12 cellular contexts compared by ENCODE assay signal in the genomic region with DNA sequence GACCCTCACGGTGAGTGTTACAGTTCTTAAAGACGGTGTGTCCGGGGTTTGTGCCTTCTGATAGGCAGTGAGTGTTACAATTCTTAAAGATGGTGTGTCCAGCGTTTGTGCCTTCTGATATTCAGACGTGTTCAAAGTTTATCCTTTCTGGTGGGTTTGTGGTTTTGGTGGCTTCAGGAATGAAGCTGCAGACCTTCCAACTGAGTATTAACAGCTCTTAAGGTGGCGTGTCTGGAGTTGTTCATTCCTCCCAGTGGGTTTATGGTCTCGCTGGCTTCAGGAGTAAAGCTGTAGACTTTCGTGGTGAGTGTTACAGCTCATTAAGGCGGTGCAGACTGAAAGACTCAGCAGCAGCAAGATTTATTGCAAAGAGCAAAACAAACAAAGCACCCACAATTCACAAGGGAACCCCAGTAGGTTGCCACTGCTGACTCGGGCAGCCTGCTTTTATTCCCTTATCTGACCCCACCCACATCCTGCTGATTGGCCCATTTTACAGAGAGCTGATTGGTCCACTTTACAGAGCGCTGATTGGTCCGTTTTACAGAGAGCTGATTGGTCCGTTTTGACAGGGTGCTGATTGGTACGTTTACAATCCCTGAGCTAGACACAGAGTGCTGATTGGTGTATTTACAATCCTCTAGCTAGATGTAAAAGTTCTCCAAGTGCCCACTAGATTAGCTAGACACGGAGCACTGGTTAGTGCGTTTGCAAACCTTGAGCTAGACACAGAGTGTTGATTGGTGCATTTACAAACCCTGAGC. TPM values are rescaled to one million over a fixed set of nuclear protein-coding genes. Genes with fewer than 3 reads are reported as not detected.
A peak's percentile ranks its signal among the peaks of the same experiment; 100 is the strongest.
DNase-seq lines count a peak whose midpoint lies in the region; ATAC-seq, FAIRE-seq and TF ChIP-seq lines count a peak whose summit lies in the region.
"Not testable (repeated sequence)": the region's sequence is repeated elsewhere in the genome, so short reads cannot be mapped to it uniquely, and the experiment has no call there.
"Had no signal": no experiment of that assay in that cellular context is flagged by ENCODE, and none has a peak within 500 bp of the region (broad histone marks: within the 10 kb centered on the region; RNA-seq: fewer than 3 reads in every experiment).

No MANE protein-coding gene starts in this region.

- peak; percentile 26 for ATAC-seq in CD8-positive, alpha-beta T cell
- ATAC-seq in activated T-cell treated with anti-CD3 and anti-CD28 coated beads, Interleukin-2, amount 50 U/mL, for 72 hours (replicated peaks in 1 of 2) = peak; percentile 22 to 50
- peak; percentile 49 for ATAC-seq in effector memory CD8-positive, alpha-beta T cell (replicated peaks)
- ATAC-seq in HepG2 = not testable (repeated sequence)

- H3K27me3 ChIP-seq in CD8-positive, alpha-beta T cell (ENCODE audit: insufficient read depth, low read length); HepG2 (ENCODE audit: control insufficient read depth in 1 of 2, insufficient read depth in 2 of 2, low read length in 2 of 2); osteoblast (ENCODE audit: insufficient read depth, low read length): not testable (repeated sequence)

- not testable (repeated sequence) for DNase-seq in CD8-positive, alpha-beta T cell; activated T-cell treated with anti-CD3 and anti-CD28 coated beads, Interleukin-2, amount 50 U/mL, for 72 hours; HepG2 (ENCODE audit: low spot score); osteoblast (ENCODE audit: insufficient read length, low spot score, missing footprints)
- DNase-seq in NB4 (ENCODE audit: low read depth) = peak; percentile 55
- peak; percentile 65 for DNase-seq in activated CD4-positive, alpha-beta T cell treated with anti-CD3 and anti-CD28 coated beads, Interleukin-2, amount 10 ng/mL, durations not matched to agents 24 days and 14 days
- DNase-seq in effector memory CD8-positive, alpha-beta T cell = peak in 1 of 3 experiments; percentile 11
- DNase-seq in stromal cell of bone marrow (ENCODE audit: low read depth) = peak; percentile 45

- not testable (repeated sequence) for TF ChIP-seq RAD21 in HepG2 (CRISPR knock-in tag; IDR thresholded peaks at IDR 0.05)

- H2AFZ ChIP-seq in HepG2 (ENCODE audit: low read length) = peak overlapping the region; percentile 10
- H2AFZ ChIP-seq in osteoblast (ENCODE audit: low read length) = peak overlapping the region; percentile 63

- H3K36me3 Mint-ChIP-seq in CD8-positive, alpha-beta T cell; activated CD4-positive, alpha-beta T cell treated with anti-CD3 and anti-CD28 coated beads, Interleukin-2, amount 10 ng/mL, durations not matched to agents 24 days and 14 days (ENCODE audit: low read depth); activated T-cell treated with anti-CD3 and anti-CD28 coated beads, Interleukin-2, amount 50 U/mL, for 72 hours (ENCODE audit: insufficient read depth in 2 of 2); effector memory CD8-positive, alpha-beta T cell (ENCODE audit: insufficient read depth): not testable (repeated sequence)

- 73% methylated on average over 16 of the region's 16 CpGs for WGBS in HepG2 (ENCODE audit: low lambda C conversion rate)

- not testable (repeated sequence) for H4K20me1 ChIP-seq in HepG2 (ENCODE audit: insufficient read depth, low read length); osteoblast (ENCODE audit: insufficient read depth, low read length)

- not testable (repeated sequence) for H3K36me3 ChIP-seq in CD8-positive, alpha-beta T cell (ENCODE audit: insufficient read depth, low read length); HepG2 (replicated peaks in 1 of 2; ENCODE audit: control insufficient read depth in 1 of 2, insufficient read depth in 2 of 2, low read length in 2 of 2); osteoblast (ENCODE audit: insufficient read depth, low read length)

- CTCF ChIA-PET in CD8-positive, alpha-beta T cell (lab: Charles Lee) = interaction anchor here (0.9 to 2.4 kb wide), 3 partner anchors 10 to 91 kb away, joined by 3 to 10 read pairs (median 4); no protein-coding TSS in a partner anchor
- CTCF ChIA-PET in HepG2 (lab: Yijun Ruan, JAX; ENCODE audit: low intra/inter-chr PET ratio, low total read pairs) = not testable (repeated sequence)

- POLR2A ChIA-PET in CD8-positive, alpha-beta T cell (lab: Charles Lee) = interaction anchor here (0.6 kb wide), 1 partner anchor 111 kb away, joined by 3 read pairs; no protein-coding TSS in a partner anchor
- POLR2A ChIA-PET in HepG2 (lab: Yijun Ruan, JAX) = interaction anchor here (0.8 to 4.2 kb wide), 16 partner anchors 9 to 260 kb away, joined by 3 to 39 read pairs (median 5); partner anchors contain the start of gene PRPSAP1

- not testable (repeated sequence) for H3K9me3 Mint-ChIP-seq in CD8-positive, alpha-beta T cell; activated CD4-positive, alpha-beta T cell treated with anti-CD3 and anti-CD28 coated beads, Interleukin-2, amount 10 ng/mL, durations not matched to agents 24 days and 14 days; activated T-cell treated with anti-CD3 and anti-CD28 coated beads, Interleukin-2, amount 50 U/mL, for 72 hours; effector memory CD8-positive, alpha-beta T cell

- not testable (repeated sequence) for H3K4me1 Mint-ChIP-seq in CD8-positive, alpha-beta T cell (ENCODE audit: low read depth); activated CD4-positive, alpha-beta T cell treated with anti-CD3 and anti-CD28 coated beads, Interleukin-2, amount 10 ng/mL, durations not matched to agents 24 days and 14 days; activated T-cell treated with anti-CD3 and anti-CD28 coated beads, Interleukin-2, amount 50 U/mL, for 72 hours (ENCODE audit: low read depth); effector memory CD8-positive, alpha-beta T cell (ENCODE audit: low read depth in 2 of 2)

- 0 out of 2 replicates have a peak overlapping the region, but pooled peaks have one; percentile 49 for H3K9ac ChIP-seq in HepG2 (ENCODE audit: insufficient read depth, low read depth, low read length)

- not testable (repeated sequence) for H3K27ac ChIP-seq in CD8-positive, alpha-beta T cell (ENCODE audit: low read depth, low read length); osteoblast (ENCODE audit: low read depth, low read length)
- peak overlapping the region; percentile 57 for H3K27ac ChIP-seq in HepG2 (ENCODE audit: extremely low read length, insufficient read depth, low read length)

- in situ Hi-C loops in HepG2 (cut with HindIII; ENCODE audit: extremely low pct_ligation_motif_present, low pct_unique_long_range_greater_than_20kb) = not testable (repeated sequence)

- TF ChIP-seq CTCF in CD8-positive, alpha-beta T cell (IDR thresholded peaks at IDR 0.05); NB4 (IDR thresholded peaks at IDR 0.05; ENCODE audit: low read depth, low read length); HepG2 (CRISPR knock-in tag; IDR thresholded peaks at IDR 0.05); osteoblast (IDR thresholded peaks at IDR 0.05; ENCODE audit: extremely low read depth, low read depth, low read length): not testable (repeated sequence)

- H3K79me2 ChIP-seq in HepG2 (ENCODE audit: insufficient read depth, low read length); osteoblast (ENCODE audit: insufficient read depth, low read length): not testable (repeated sequence)

- not testable (repeated sequence) for H3K4me3 ChIP-seq in CD8-positive, alpha-beta T cell (ENCODE audit: low read depth, low read length); NB4 (ENCODE audit: low read depth, low read length); HepG2 (replicated peaks in 1 of 3; ENCODE audit: insufficient read depth in 1 of 3, low read depth in 2 of 3, low read length in 3 of 3); osteoblast (ENCODE audit: insufficient read depth, low read length)

- not testable (repeated sequence) for H3K4me3 Mint-ChIP-seq in CD8-positive, alpha-beta T cell; activated CD4-positive, alpha-beta T cell treated with anti-CD3 and anti-CD28 coated beads, Interleukin-2, amount 10 ng/mL, durations not matched to agents 24 days and 14 days; activated T-cell treated with anti-CD3 and anti-CD28 coated beads, Interleukin-2, amount 50 U/mL, for 72 hours
- peak overlapping the region; percentile 19 to 24 for H3K4me3 Mint-ChIP-seq in effector memory CD8-positive, alpha-beta T cell

- not testable (repeated sequence) for FAIRE-seq in HepG2 (lab: Jason Lieb, UNC)

- not testable (repeated sequence) for H3K4me1 ChIP-seq in CD8-positive, alpha-beta T cell (ENCODE audit: insufficient read depth, low read length); osteoblast (ENCODE audit: insufficient read depth, low read length)
- H3K4me1 ChIP-seq in HepG2 (ENCODE audit: insufficient read depth, low read length) = peaks cover 34% of the 10 kb centered on the region

- intact Hi-C loops in CD8-positive, alpha-beta T cell (cut with DNase I, micrococcal nuclease); activated CD4-positive, alpha-beta T cell treated with anti-CD3 and anti-CD28 coated beads, Interleukin-2, amount 10 ng/mL, durations not matched to agents 24 days and 14 days (cut with micrococcal nuclease): not testable (repeated sequence)
- intact Hi-C loops in HepG2 (cut with micrococcal nuclease; ENCODE audit: unreplicated experiment) = loop anchor here (5.0 kb wide), 1 partner anchor 57 kb away; no protein-coding TSS in a partner anchor

- BruUV-seq in HepG2 (replicated peaks; lab: Mats Ljungman, UMichigan) = TSS peak; percentile 98

- not testable (repeated sequence) for H3K27ac Mint-ChIP-seq in CD8-positive, alpha-beta T cell; activated CD4-positive, alpha-beta T cell treated with anti-CD3 and anti-CD28 coated beads, Interleukin-2, amount 10 ng/mL, durations not matched to agents 24 days and 14 days; activated T-cell treated with anti-CD3 and anti-CD28 coated beads, Interleukin-2, amount 50 U/mL, for 72 hours; effector memory CD8-positive, alpha-beta T cell

- H3K4me2 ChIP-seq in HepG2 (ENCODE audit: low read depth, low read length) = peak overlapping the region; percentile 95
- peak overlapping the region; percentile 44 for H3K4me2 ChIP-seq in osteoblast (ENCODE audit: insufficient read depth, low read length)

- H3K9me3 ChIP-seq in CD8-positive, alpha-beta T cell (ENCODE audit: low read length); HepG2 (ENCODE audit: low read length); osteoblast (ENCODE audit: low read depth, low read length): not testable (repeated sequence)

- H3K27me3 Mint-ChIP-seq in CD8-positive, alpha-beta T cell (ENCODE audit: low read depth); activated T-cell treated with anti-CD3 and anti-CD28 coated beads, Interleukin-2, amount 50 U/mL, for 72 hours (ENCODE audit: low read depth): not testable (repeated sequence)
- peaks cover 15% of the 10 kb centered on the region for H3K27me3 Mint-ChIP-seq in activated CD4-positive, alpha-beta T cell treated with anti-CD3 and anti-CD28 coated beads, Interleukin-2, amount 10 ng/mL, durations not matched to agents 24 days and 14 days
- H3K27me3 Mint-ChIP-seq in effector memory CD8-positive, alpha-beta T cell = peaks cover 0 to 16% of the 10 kb centered on the region in 2 donors

- not testable (repeated sequence) for TF ChIP-seq EP300 in HepG2 (IDR thresholded peaks at IDR 0.05; ENCODE audit: low read depth in 2 of 2, low read length in 2 of 2); HepG2 (CRISPR knock-in tag; IDR thresholded peaks at IDR 0.05; ENCODE audit: borderline replicate concordance)

- not testable (repeated sequence) for TF ChIP-seq POLR2A in NB4 (IDR thresholded peaks at IDR 0.05; ENCODE audit: extremely low read depth, insufficient read length); HepG2 (IDR thresholded peaks at IDR 0.05; ENCODE audit: insufficient read depth in 1 of 2, low read depth in 2 of 2, low read length in 2 of 2)

RNA-seq across cellular contexts. Expression of gene ST6GALNAC2, which starts 28.5 kb away (rescaled TPM):
- total RNA-seq in CD8-positive, alpha-beta T cell = 1 to 10 TPM in 1 of 2 experiments, under 1 TPM in 1; 0.50 to 1.7 TPM
- not detected in 2 replicates for total RNA-seq in activated CD4-positive, alpha-beta T cell treated with anti-CD3 and anti-CD28 coated beads, Interleukin-2, amount 10 ng/mL, durations not matched to agents 24 days and 14 days
- total RNA-seq in activated T-cell treated with anti-CD3 and anti-CD28 coated beads, Interleukin-2, amount 50 U/mL, for 72 hours = 1 to 10 TPM; 1.0 to 1.2 TPM
- total RNA-seq in HepG2 (2016; rRNA removed; fragmentation: Illumina TruSeq; extraction: Trizol) (0.49 and 0.84 TPM in 2 replicates), osteoblast (0.36 and 0.59 TPM in 2 replicates)
- total RNA-seq in HepG2 (2016; cell fraction: cytosol; rRNA removed; fragmentation: Illumina TruSeq; extraction: Trizol; ENCODE audit: low read depth) = 0.35 and 0.51 TPM in 2 replicates
- 0.13 and 0.39 TPM in 2 replicates for total RNA-seq in HepG2 (2016; cell fraction: insoluble cytoplasmic fraction; rRNA removed; fragmentation: Illumina TruSeq; extraction: Trizol)
- total RNA-seq in HepG2 (2016; cell fraction: membrane; rRNA removed; fragmentation: Illumina TruSeq; extraction: Trizol) = 0.77 and 0.79 TPM in 2 replicates
- 0.68 and 0.97 TPM in 2 replicates for total RNA-seq in HepG2 (2016; cell fraction: nucleus; rRNA removed; fragmentation: Illumina TruSeq; extraction: Trizol)
- polyA plus RNA-seq in HepG2 (2011; rRNA removed) = 0.12 and 0.30 TPM in 2 replicates
- polyA plus RNA-seq in HepG2 (2011; cell fraction: cytosol; rRNA removed) = 0.24 and 0.50 TPM in 2 replicates
- polyA plus RNA-seq in HepG2 (2011; cell fraction: nucleus; rRNA removed) = 0.43 TPM in 2 replicates
- 0.16 TPM in 1 of 2 replicates, not detected in the other for polyA plus RNA-seq in HepG2 (2012)
- 0.34 and 0.45 TPM in 2 replicates for polyA plus RNA-seq in HepG2 (2016; cell fraction: cytosol; fragmentation: Illumina TruSeq; extraction: Trizol; ENCODE audit: low read depth)
- polyA plus RNA-seq in HepG2 (2016; cell fraction: insoluble cytoplasmic fraction; fragmentation: Illumina TruSeq; extraction: Trizol; ENCODE audit: low read depth) = 0.56 and 0.64 TPM in 2 replicates
- 0.62 and 0.69 TPM in 2 replicates for polyA plus RNA-seq in HepG2 (2016; cell fraction: membrane; fragmentation: Illumina TruSeq; extraction: Trizol; ENCODE audit: low read depth)
- polyA plus RNA-seq in HepG2 (2016; cell fraction: nucleus; fragmentation: Illumina TruSeq; extraction: Trizol; ENCODE audit: insufficient read depth, low read depth) = 1.0 and 1.6 TPM in 2 replicates
- polyA minus RNA-seq in HepG2 (2011; rRNA and poly(A)+ RNA removed; ENCODE audit: low replicate concordance) = 0.34 and 1.1 TPM in 2 replicates
- polyA minus RNA-seq in HepG2 (2011; cell fraction: cytosol; rRNA and poly(A)+ RNA removed) = not detected in 2 replicates
- not detected in 2 replicates for polyA minus RNA-seq in HepG2 (2011; cell fraction: nucleus; rRNA and poly(A)+ RNA removed)
- total RNA-seq: A673, H1, IMR-90, OCI-LY7 had no signal

RNA-seq across cellular contexts. Expression of gene ST6GALNAC1, which starts 29.4 kb away (rescaled TPM):
- total RNA-seq in CD8-positive, alpha-beta T cell = not detected
- 0.35 and 0.38 TPM in 2 replicates for total RNA-seq in activated CD4-positive, alpha-beta T cell treated with anti-CD3 and anti-CD28 coated beads, Interleukin-2, amount 10 ng/mL, durations not matched to agents 24 days and 14 days
- 1 to 10 TPM in 1 of 2 donors, under 1 TPM in 1; 0.44 to 1.8 TPM for total RNA-seq in activated T-cell treated with anti-CD3 and anti-CD28 coated beads, Interleukin-2, amount 50 U/mL, for 72 hours
- not detected in 2 replicates for total RNA-seq in HepG2 (2016; rRNA removed; fragmentation: Illumina TruSeq; extraction: Trizol)
- total RNA-seq in HepG2 (2016; cell fraction: cytosol; rRNA removed; fragmentation: Illumina TruSeq; extraction: Trizol; ENCODE audit: low read depth) = not detected in 2 replicates
- total RNA-seq in HepG2 (2016; cell fraction: insoluble cytoplasmic fraction; rRNA removed; fragmentation: Illumina TruSeq; extraction: Trizol) = not detected in 2 replicates
- total RNA-seq in HepG2 (2016; cell fraction: membrane; rRNA removed; fragmentation: Illumina TruSeq; extraction: Trizol) = not detected in 2 replicates
- not detected in 2 replicates for total RNA-seq in HepG2 (2016; cell fraction: nucleus; rRNA removed; fragmentation: Illumina TruSeq; extraction: Trizol)
- not detected in 2 replicates for polyA plus RNA-seq in HepG2 (2011; rRNA removed)
- polyA plus RNA-seq in HepG2 (2011; cell fraction: cytosol; rRNA removed) = not detected in 2 replicates
- not detected in 2 replicates for polyA plus RNA-seq in HepG2 (2011; cell fraction: nucleus; rRNA removed)
- not detected in 2 replicates for polyA plus RNA-seq in HepG2 (2012)
- not detected in 2 replicates for polyA plus RNA-seq in HepG2 (2016; cell fraction: cytosol; fragmentation: Illumina TruSeq; extraction: Trizol; ENCODE audit: low read depth)
- polyA plus RNA-seq in HepG2 (2016; cell fraction: insoluble cytoplasmic fraction; fragmentation: Illumina TruSeq; extraction: Trizol; ENCODE audit: low read depth) = not detected in 2 replicates
- polyA plus RNA-seq in HepG2 (2016; cell fraction: membrane; fragmentation: Illumina TruSeq; extraction: Trizol; ENCODE audit: low read depth) = not detected in 2 replicates
- not detected in 2 replicates for polyA plus RNA-seq in HepG2 (2016; cell fraction: nucleus; fragmentation: Illumina TruSeq; extraction: Trizol; ENCODE audit: insufficient read depth, low read depth)
- 0.36 and 9.8 TPM in 2 replicates for polyA minus RNA-seq in HepG2 (2011; rRNA and poly(A)+ RNA removed; ENCODE audit: low replicate concordance)
- not detected in 2 replicates for polyA minus RNA-seq in HepG2 (2011; cell fraction: cytosol; rRNA and poly(A)+ RNA removed)
- polyA minus RNA-seq in HepG2 (2011; cell fraction: nucleus; rRNA and poly(A)+ RNA removed) = not detected in 2 replicates
- 0.72 TPM in 1 of 2 replicates, not detected in the other for total RNA-seq in osteoblast
- total RNA-seq: A673, H1, IMR-90, OCI-LY7 had no signal
- polyA plus RNA-seq: H1, IMR-90 had no signal
